ENCODE assay signal across 35 cellular contexts in the genomic region with DNA sequence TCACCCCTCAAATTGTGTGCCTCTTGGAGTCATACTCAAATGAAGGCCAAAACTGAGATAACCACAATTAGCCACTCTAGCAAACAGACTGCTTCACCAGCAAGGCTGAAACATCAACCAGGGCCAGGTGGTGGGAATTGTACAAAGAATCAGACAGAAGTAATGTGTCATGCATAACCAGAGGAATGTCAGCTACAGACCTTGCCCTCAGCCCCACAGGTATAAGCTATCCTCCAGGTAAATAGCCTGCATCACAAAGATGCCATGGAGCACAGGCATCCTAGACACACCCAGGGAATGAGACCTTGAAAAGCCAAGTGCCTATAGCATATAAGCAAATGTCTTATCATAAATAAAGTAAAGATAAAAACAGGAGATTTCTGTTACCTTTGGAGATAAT.
"Had no signal": no experiment of that assay in that cellular context is flagged by ENCODE, and none has a peak within 500 bp of the region (broad histone marks: within the 10 kb centered on the region; RNA-seq: fewer than 3 reads in every experiment).

No MANE protein-coding gene starts in this region.

- DNase-seq: Karpas-422, Kasumi-1, MG63, MM.1S, MV-4-11, NCI-H1048, NCI-H1092, NCI-H1092 treated with DMSO at 0.1 percent for 48 hours, NCI-H1105, NCI-H1105 treated with DMSO at 0.1 percent for 48 hours, NCI-H1417, NCI-H1417 treated with DMSO at 0.1 percent for 48 hours, NCI-H1436, NCI-H1436 treated with DMSO at 0.1 percent for 48 hours, NCI-H146, NCI-H1694, NCI-H1694 treated with DMSO at 0.1 percent for 48 hours, NCI-H187, NCI-H187 treated with DMSO at 0.1 percent for 48 hours, NCI-H1930, NCI-H2029, NCI-H2029 treated with DMSO at 0.1 percent for 48 hours, NCI-H2081, NCI-H2081 treated with DMSO at 0.1 percent for 48 hours, NCI-H2107, NCI-H2171, NCI-H2171 treated with DMSO at 0.1 percent for 48 hours, NCI-H2227 treated with DMSO at 0.1 percent for 48 hours, NCI-H226, NCI-H345, NCI-H446, NCI-H446 treated with DMSO at 0.1 percent for 48 hours, NCI-H510A, NCI-H510A treated with DMSO at 0.1 percent for 48 hours, NCI-H524 had no signal

- H3K36me3 ChIP-seq: MG63 had no signal

- H3K9me3 ChIP-seq: MG63 had no signal

- H3K4me3 ChIP-seq: MG63 had no signal
